Comparison of ENCODE assay signal across 21 cellular contexts in genomic region chr18:23316986-23317385, GRCh38.
"Had no signal": no experiment of that assay in that cellular context is flagged by ENCODE, and none has a peak within 500 bp of the region (broad histone marks: within the 10 kb centered on the region; RNA-seq: fewer than 3 reads in every experiment).

No MANE protein-coding gene starts in this region.

- H2AFZ ChIP-seq: hepatocyte, neural progenitor cell had no signal

- ATAC-seq: mucosa of descending colon; natural killer cell; pancreas; right cardiac atrium; stimulated activated effector memory CD8-positive, alpha-beta T cell treated with anti-CD3 and anti-CD28 coated beads, Interleukin-12 subunit alpha, Interleukin-12 subunit beta, amount 100 ng/mL, for 72 hours; stimulated activated naive CD8-positive, alpha-beta T cell treated with anti-CD3 and anti-CD28 coated beads, Interleukin-15, Interleukin-2, amounts not matched to agents 100 U/mL and 50 U/mL, for 24 hours had no signal

- FAIRE-seq: pancreas had no signal

- H3K36me3 ChIP-seq: esophagus squamous epithelium, neural progenitor cell, pancreas, suprapubic skin, thyroid gland, uterus had no signal

- H3K9me3 ChIP-seq: esophagus squamous epithelium, mucosa of descending colon, pancreas, suprapubic skin, thyroid gland, uterus had no signal

- H3K27me3 ChIP-seq: dorsolateral prefrontal cortex, esophagus squamous epithelium, hepatocyte, neural progenitor cell, pancreas, suprapubic skin, thyroid gland, uterus had no signal

- DNase-seq: cortex of kidney; dorsolateral prefrontal cortex; effector memory CD4-positive, alpha-beta T cell; esophagus squamous epithelium; foreskin melanocyte; kidney glomerular epithelial cell; mucosa of descending colon; natural killer cell; nucleus accumbens; pancreas; right cardiac atrium; stimulated activated CD4-positive, alpha-beta T cell treated with anti-CD3 and anti-CD28 coated beads, Interleukin-2, amount 100 ng/mL, for 48 hours; stimulated activated CD8-positive, alpha-beta memory T cell treated with anti-CD3 and anti-CD28 coated beads, Interleukin-4, amount 100 ng/mL, for 48 hours; stimulated activated naive CD8-positive, alpha-beta T cell treated with anti-CD3 and anti-CD28 coated beads, Interleukin-15, Interleukin-2, amounts not matched to agents 100 U/mL and 50 U/mL, for 24 hours; thyroid gland; uterus had no signal

- H3K27ac ChIP-seq: dorsolateral prefrontal cortex, esophagus squamous epithelium, hepatocyte, neural progenitor cell, pancreas, suprapubic skin, thyroid gland, uterus had no signal

- H3K4me2 ChIP-seq: hepatocyte, neural progenitor cell had no signal

- H3K9ac ChIP-seq: neural progenitor cell had no signal

- H3K79me2 ChIP-seq: hepatocyte had no signal

- H3K4me1 ChIP-seq: neural progenitor cell, pancreas had no signal

- H3K4me3 ChIP-seq: dorsolateral prefrontal cortex, esophagus squamous epithelium, hepatocyte, mucosa of descending colon, neural progenitor cell, pancreas, smooth muscle cell, suprapubic skin, thyroid gland, uterus had no signal
